13 cellular contexts compared by ENCODE assay signal in genomic region chr6:71028877-71029252, GRCh38.
DNase-seq lines count a peak whose midpoint lies in the region; ATAC-seq and TF ChIP-seq lines count a peak whose summit lies in the region.
"Had no signal": no experiment of that assay in that cellular context is flagged by ENCODE, and none has a peak within 500 bp of the region (broad histone marks: within the 10 kb centered on the region; RNA-seq: fewer than 3 reads in every experiment).

No MANE protein-coding gene starts in this region.

- no peak overlapping the region for H3K18ac ChIP-seq in mesendoderm (ENCODE audit: low read length)

- no peak overlapping the region for H4K8ac ChIP-seq in mesendoderm (ENCODE audit: low read depth, low read length)

- no peak overlapping the region for H2BK15ac ChIP-seq in mesendoderm (replicated peaks; ENCODE audit: low read depth)

- H3K4me2 ChIP-seq in mesendoderm (ENCODE audit: low read length): no peak overlapping the region

- no CpG with 5 or more reads among the region's 4 CpGs for WGBS in mesendoderm (ENCODE audit: extremely low coverage, insufficient coverage, low lambda C conversion rate)
- WGBS in heart right ventricle, 2 donors: 81 to 92% methylated on average over 4 of the region's 4 CpGs

- no peak overlapping the region for H2BK120ac ChIP-seq in mesendoderm (ENCODE audit: low read depth, low read length)

- no peak overlapping the region for H3K23ac ChIP-seq in mesendoderm (ENCODE audit: low read length)

- H2AK5ac ChIP-seq in mesendoderm (ENCODE audit: low read length): no peak overlapping the region

- ATAC-seq in heart right ventricle (no peak), GM21723 (IDR thresholded peaks at IDR 0.05; ENCODE audit: unreplicated experiment) (no peak)
- ATAC-seq: GM12878, HCT116, HepG2 had no signal

- H3K56ac ChIP-seq in mesendoderm (ENCODE audit: low read length): peak overlapping the region; percentile 1

- no peak overlapping the region for H3K4ac ChIP-seq in mesendoderm (ENCODE audit: low read depth, low read length)

- no peak for TF ChIP-seq CTCF in heart right ventricle (IDR thresholded peaks at IDR 0.05)

- no peaks in the 10 kb centered on the region for H3K36me3 ChIP-seq in HUES48 (ENCODE audit: control insufficient read depth, insufficient read depth, low read length)
- no peaks in the 10 kb centered on the region for H3K36me3 ChIP-seq in mesendoderm (ENCODE audit: control insufficient read depth, insufficient read depth, low read length)
- H3K36me3 ChIP-seq in heart right ventricle: no peaks in the 10 kb centered on the region

- no peaks in the 10 kb centered on the region for H3K79me1 ChIP-seq in mesendoderm (ENCODE audit: low read length)

- H3K9ac ChIP-seq in HUES48 (ENCODE audit: low read depth, low read length): no peak overlapping the region
- H3K9ac ChIP-seq in mesendoderm (ENCODE audit: low read length): no peak overlapping the region

- no peak overlapping the region for H2BK5ac ChIP-seq in mesendoderm (ENCODE audit: low read length)

- peak; percentile 59 for DNase-seq in amniotic epithelial cell (ENCODE audit: low read depth)
- peak; percentile 25 for DNase-seq in mesendoderm
- no peak for DNase-seq in activated naive CD4-positive, alpha-beta T cell (lab: John Stamatoyannopoulos, UW)
- no peak for DNase-seq in heart right ventricle
- no peak for DNase-seq in stimulated activated naive CD4-positive, alpha-beta T cell treated with Interleukin-2 at 50 U/mL for 16 hours (lab: John Stamatoyannopoulos, UW)
- DNase-seq: CD4-positive, alpha-beta memory T cell; DMS79 had no signal

- peaks cover 14% of the 10 kb centered on the region; the same call in 1 of the 2 replicates for H3K4me1 ChIP-seq in HUES48 (ENCODE audit: control insufficient read depth, insufficient read depth, low read length)
- H3K4me1 ChIP-seq in mesendoderm (ENCODE audit: control insufficient read depth, low read depth, low read length): no peaks in the 10 kb centered on the region
- H3K4me1 ChIP-seq in heart right ventricle: no peaks in the 10 kb centered on the region

- intact Hi-C loops in heart right ventricle (cut with DNase I): no loop called here

- H3K9me3 ChIP-seq in HUES48 (ENCODE audit: control insufficient read depth, insufficient read depth, low read length): no peaks in the 10 kb centered on the region
- no peaks in the 10 kb centered on the region for H3K9me3 ChIP-seq in heart right ventricle

- no peak overlapping the region for H4K5ac ChIP-seq in mesendoderm (ENCODE audit: low read length)

- H3K79me2 ChIP-seq in mesendoderm (ENCODE audit: control insufficient read depth, insufficient read depth, low read length): no peaks in the 10 kb centered on the region

- H3K4me3 ChIP-seq in HUES48 (ENCODE audit: low read depth, low read length) (no peak overlapping the region), mesendoderm (ENCODE audit: low read length) (no peak overlapping the region), heart right ventricle (no peak overlapping the region)
- H3K4me3 ChIP-seq: GM12878 had no signal

- H3K27me3 ChIP-seq in HUES48 (ENCODE audit: control insufficient read depth, insufficient read depth, low read length) (no peaks in the 10 kb centered on the region), mesendoderm (ENCODE audit: insufficient read depth, low read length, poor library complexity) (no peaks in the 10 kb centered on the region), heart right ventricle (no peaks in the 10 kb centered on the region)

- H3K27ac ChIP-seq in HUES48 (ENCODE audit: low read depth, low read length): peak overlapping the region; percentile 47
- peak overlapping the region; percentile 54 for H3K27ac ChIP-seq in cingulate gyrus (ENCODE audit: low read depth, low read length)
- H3K27ac ChIP-seq in mesendoderm (ENCODE audit: low read depth, low read length): peak overlapping the region; percentile 34
- no peak overlapping the region for H3K27ac ChIP-seq in heart right ventricle

Comparison
In these comparisons a context has a peak if more than half of its experiments do, and no peak if none do; other contexts are left out.
1. H3K27ac ChIP-seq: peak in HUES48 (single experiment), cingulate gyrus (single experiment) and mesendoderm (single experiment); none in heart right ventricle (0 of 10).
2. DNase-seq: peak in amniotic epithelial cell (single experiment) and mesendoderm (single experiment); none in activated naive CD4-positive, alpha-beta T cell (0 of 4), heart right ventricle (0 of 2) and stimulated activated naive CD4-positive, alpha-beta T cell treated with Interleukin-2 at 50 U/mL for 16 hours (single experiment).